In genomic region chr15:44082558-44083151, GRCh38 we compare ENCODE assay signal across 1 cellular context.
TF ChIP-seq lines count a peak whose summit lies in the region.

No MANE protein-coding gene starts in this region.

TF ChIP-seq in GM23338, 12 proteins besides CTCF, POLR2A, EP300 and RAD21:
- TF ChIP-seq ZNF114 (CRISPR knock-in tag; IDR thresholded peaks at IDR 0.05): no peak
- no peak for TF ChIP-seq ETS1 (IDR thresholded peaks at IDR 0.05)
- no peak for TF ChIP-seq STAT1 (IDR thresholded peaks at IDR 0.05; ENCODE audit: unreplicated experiment)
- TF ChIP-seq POLR2AphosphoS5 (IDR thresholded peaks at IDR 0.05; ENCODE audit: low read depth): no peak
